In the genomic region with DNA sequence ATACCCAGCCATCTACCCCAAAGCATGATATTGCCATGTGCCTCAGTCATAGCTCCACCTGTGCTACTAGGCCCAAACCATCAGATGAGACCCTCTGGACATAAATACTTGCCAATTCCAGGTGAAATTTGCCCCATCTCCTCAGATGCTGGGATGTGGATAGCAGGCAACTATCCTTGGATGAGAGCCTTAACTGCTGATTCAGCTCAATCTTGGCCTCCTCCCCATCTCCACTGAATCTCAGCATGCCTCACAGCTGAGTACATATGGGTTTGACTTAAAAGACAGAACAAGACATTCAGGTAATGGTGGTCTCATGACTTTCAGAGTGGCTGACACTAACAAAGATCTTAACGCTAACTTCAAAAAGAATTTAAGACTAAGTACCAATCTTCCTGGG, we compare ENCODE assay signal across 28 cellular contexts. TPM values are rescaled to one million over a fixed set of nuclear protein-coding genes. Genes with fewer than 3 reads are reported as not detected.
"Had no signal": no experiment of that assay in that cellular context is flagged by ENCODE, and none has a peak within 500 bp of the region (broad histone marks: within the 10 kb centered on the region; RNA-seq: fewer than 3 reads in every experiment).

No MANE protein-coding gene starts in this region.

- H3K9me3 ChIP-seq: ascending aorta had no signal

- H3K27me3 ChIP-seq: ascending aorta, cardiac muscle cell had no signal

- ATAC-seq: activated CD8-positive, alpha-beta T cell treated with anti-CD3 and anti-CD28 coated beads for 36 hours; activated naive CD8-positive, alpha-beta T cell treated with anti-CD3 and anti-CD28 coated beads, Interleukin-2, amount 50 U/mL, for 24 hours had no signal

- DNase-seq: activated B cell treated with CpG ODN at 0.5 μM for 24 hours; activated CD4-positive, alpha-beta memory T cell treated with anti-CD3 and anti-CD28 coated beads for 36 hours; activated CD4-positive, alpha-beta T cell treated with anti-CD3 and anti-CD28 coated beads for 4 hours; activated CD4-positive, alpha-beta T cell treated with anti-CD3 and anti-CD28 coated beads, Interleukin-2, amount 10 ng/mL, durations not matched to agents 24 days and 14 days; activated CD4-positive, alpha-beta T cell treated with anti-CD3 and anti-CD28 coated beads, Interleukin-2, amount 50 U/mL, for 1 hour; activated CD4-positive, alpha-beta T cell treated with anti-CD3 and anti-CD28 coated beads, Interleukin-2, amount 50 U/mL, for 4 hours; activated CD4-positive, CD25-positive, alpha-beta regulatory T cell treated with anti-CD3 and anti-CD28 coated beads, Interleukin-2, amount 50 U/mL, for 72 hours; activated CD8-positive, alpha-beta memory T cell treated with anti-CD3 and anti-CD28 coated beads, Interleukin-2, amount 50 U/mL, for 4 hours; activated CD8-positive, alpha-beta T cell treated with anti-CD3 and anti-CD28 coated beads for 36 hours; activated effector memory CD4-positive, alpha-beta T cell treated with Interleukin-2 at 50 U/mL for 16 hours; activated gamma-delta T cell; activated naive CD4-positive, alpha-beta T cell treated with anti-CD3 and anti-CD28 coated beads, Interleukin-2, amount 10 ng/mL, durations not matched to agents 7 days and 5 days; activated naive CD4-positive, alpha-beta T cell treated with Interleukin-2 at 50 U/mL for 16 hours; activated naive CD8-positive, alpha-beta T cell treated with anti-CD3 and anti-CD28 coated beads, Interleukin-2, amount 10 ng/mL, durations not matched to agents 7 days and 5 days; activated naive CD8-positive, alpha-beta T cell treated with anti-CD3 and anti-CD28 coated beads, Interleukin-2, amount 50 U/mL, for 24 hours; activated T-cell treated with anti-CD3 and anti-CD28 coated beads, Interleukin-2, amount 50 U/mL, for 24 hours; activated T-cell treated with anti-CD3 and anti-CD28 coated beads, Interleukin-2, amount 50 U/mL, for 48 hours; amygdala; anterior cingulate cortex; central memory CD4-positive, alpha-beta T cell; T-helper 2 cell; T-helper 9 cell had no signal

- FAIRE-seq: bronchial epithelial cell, colon, TTC549 had no signal

- H3K4me3 ChIP-seq: ascending aorta, cardiac muscle cell had no signal

- H3K4me1 ChIP-seq: ascending aorta had no signal

- H3K27ac ChIP-seq: ascending aorta, cardiac muscle cell, VCaP had no signal

- H3K36me3 ChIP-seq: ascending aorta, cardiac muscle cell had no signal

RNA-seq across cellular contexts. Expression of a gene that starts 50.8 kb away (rescaled TPM):
- total RNA-seq: activated B cell treated with CpG ODN at 0.5 μM for 24 hours had no signal
